21 cellular contexts compared by ENCODE assay signal in the genomic region with DNA sequence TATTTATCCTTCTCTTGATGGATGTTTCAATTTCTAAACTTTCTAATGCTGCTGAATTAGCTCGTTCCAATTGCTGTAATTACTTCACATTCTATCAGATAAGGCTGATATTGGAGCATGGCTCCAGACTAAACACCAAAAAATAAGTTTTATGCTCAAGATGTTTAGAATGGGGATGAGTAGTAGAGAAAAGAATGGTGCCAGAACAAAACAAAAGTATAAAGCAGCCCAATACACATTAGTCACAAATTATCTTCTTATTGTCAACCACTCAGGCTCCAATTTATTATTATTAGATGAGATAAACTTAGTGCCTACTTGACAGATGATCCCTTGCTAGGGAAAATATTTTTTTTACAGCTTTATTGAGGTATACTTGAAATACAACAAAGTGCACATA. TPM values are rescaled to one million over a fixed set of nuclear protein-coding genes. Genes with fewer than 3 reads are reported as not detected.
A peak's percentile ranks its signal among the peaks of the same experiment; 100 is the strongest.
DNase-seq lines count a peak whose midpoint lies in the region; ATAC-seq, FAIRE-seq and TF ChIP-seq lines count a peak whose summit lies in the region.
"Had no signal": no experiment of that assay in that cellular context is flagged by ENCODE, and none has a peak within 500 bp of the region (broad histone marks: within the 10 kb centered on the region; RNA-seq: fewer than 3 reads in every experiment).

No MANE protein-coding gene starts in this region.

- no peaks in the 10 kb centered on the region for H3K27me3 Mint-ChIP-seq in activated naive CD4-positive, alpha-beta T cell treated with anti-CD3 and anti-CD28 coated beads for 36 hours (ENCODE audit: low read depth)
- no peaks in the 10 kb centered on the region for H3K27me3 Mint-ChIP-seq in T-helper 17 cell
- H3K27me3 Mint-ChIP-seq: CD4-positive, alpha-beta memory T cell had no signal

- peaks cover 8 to 50% of the 10 kb centered on the region in 2 donors for H3K36me3 Mint-ChIP-seq in activated naive CD4-positive, alpha-beta T cell treated with anti-CD3 and anti-CD28 coated beads, Interleukin-2, amount 50 U/mL, for 72 hours
- H3K36me3 Mint-ChIP-seq in activated naive CD4-positive, alpha-beta T cell treated with anti-CD3 and anti-CD28 coated beads for 36 hours (ENCODE audit: low read depth): peaks cover 35% of the 10 kb centered on the region
- H3K36me3 Mint-ChIP-seq in T-helper 17 cell (ENCODE audit: low read depth): peaks cover 9% of the 10 kb centered on the region

- H3K9me3 ChIP-seq in T-helper 17 cell (ENCODE audit: control insufficient read depth, low read length, poor library complexity, severe bottlenecking): no peaks in the 10 kb centered on the region

- intact Hi-C loops in activated naive CD4-positive, alpha-beta T cell treated with anti-CD3 and anti-CD28 coated beads for 36 hours (cut with micrococcal nuclease): no loop called here

- no peak for TF ChIP-seq CTCF in fibroblast of the aortic adventitia (IDR thresholded peaks at IDR 0.05; ENCODE audit: insufficient read depth, low read length)

- CTCF ChIA-PET in activated naive CD4-positive, alpha-beta T cell treated with anti-CD3 and anti-CD28 coated beads for 36 hours (lab: Charles Lee): no interaction called here

- no peak for FAIRE-seq in HTR-8/SVneo (lab: Jason Lieb, UNC)
- FAIRE-seq: GM12878, GM19239 had no signal

- peak overlapping the region; percentile 42 to 44 for H3K27ac Mint-ChIP-seq in activated naive CD4-positive, alpha-beta T cell treated with anti-CD3 and anti-CD28 coated beads, Interleukin-2, amount 50 U/mL, for 72 hours
- no peak overlapping the region for H3K27ac Mint-ChIP-seq in activated naive CD4-positive, alpha-beta T cell treated with anti-CD3 and anti-CD28 coated beads for 36 hours
- peak overlapping the region; percentile 16 for H3K27ac Mint-ChIP-seq in T-helper 17 cell
- H3K27ac Mint-ChIP-seq: CD14-positive monocyte; CD4-positive, alpha-beta memory T cell; GM23338 had no signal

- H3K9me3 Mint-ChIP-seq in activated naive CD4-positive, alpha-beta T cell treated with anti-CD3 and anti-CD28 coated beads, Interleukin-2, amount 50 U/mL, for 72 hours: peaks cover 0 to 12% of the 10 kb centered on the region in 2 donors
- H3K9me3 Mint-ChIP-seq in activated naive CD4-positive, alpha-beta T cell treated with anti-CD3 and anti-CD28 coated beads for 36 hours: peaks cover 2% of the 10 kb centered on the region

- H3K4me3 ChIP-seq in fibroblast of the aortic adventitia (ENCODE audit: low read depth, low read length): no peak overlapping the region
- H3K4me3 ChIP-seq: BLaER1, GM12878, GM23338 had no signal

- DNase-seq in activated naive CD4-positive, alpha-beta T cell treated with anti-CD3 and anti-CD28 coated beads, Interleukin-2, amount 50 U/mL, for 72 hours (ENCODE audit: low spot score in 2 of 2): no peak
- no peak for DNase-seq in activated naive CD4-positive, alpha-beta T cell treated with anti-CD3 and anti-CD28 coated beads for 36 hours
- DNase-seq in T-helper 17 cell (no peak), fibroblast of the aortic adventitia (ENCODE audit: low read depth) (peak; percentile 32), HTR-8/SVneo (ENCODE audit: insufficient read length, low spot score) (no peak)
- DNase-seq: 8988T; CD4-positive, alpha-beta memory T cell; DMS153; DMS79 treated with DMSO at 0.1 percent for 48 hours; EL; HCEC 1CT had no signal

- no peak for ATAC-seq in activated naive CD4-positive, alpha-beta T cell treated with anti-CD3 and anti-CD28 coated beads, Interleukin-2, amount 50 U/mL, for 72 hours
- ATAC-seq in T-helper 17 cell: no peak
- ATAC-seq in HG03521 (IDR thresholded peaks at IDR 0.05; ENCODE audit: unreplicated experiment): no peak
- ATAC-seq in HG02973 (IDR thresholded peaks at IDR 0.05; ENCODE audit: unreplicated experiment): no peak
- no peak for ATAC-seq in HG03039 (IDR thresholded peaks at IDR 0.05; ENCODE audit: unreplicated experiment)
- ATAC-seq: GM12878, GM23338 had no signal

- no peak overlapping the region for H3K4me3 Mint-ChIP-seq in activated naive CD4-positive, alpha-beta T cell treated with anti-CD3 and anti-CD28 coated beads for 36 hours
- H3K4me3 Mint-ChIP-seq in T-helper 17 cell: no peak overlapping the region
- H3K4me3 Mint-ChIP-seq: CD14-positive monocyte; CD4-positive, alpha-beta memory T cell; GM23338 had no signal

- H3K4me1 Mint-ChIP-seq in activated naive CD4-positive, alpha-beta T cell treated with anti-CD3 and anti-CD28 coated beads for 36 hours (ENCODE audit: low read depth): peaks cover 8% of the 10 kb centered on the region
- no peaks in the 10 kb centered on the region for H3K4me1 Mint-ChIP-seq in T-helper 17 cell
- H3K4me1 Mint-ChIP-seq: CD14-positive monocyte; CD4-positive, alpha-beta memory T cell; GM23338 had no signal

RNA-seq across cellular contexts. Expression of a gene that starts 21.8 kb away (rescaled TPM):
- 10 to 100 TPM; 36.2 to 50.2 TPM for total RNA-seq in activated naive CD4-positive, alpha-beta T cell treated with anti-CD3 and anti-CD28 coated beads, Interleukin-2, amount 50 U/mL, for 72 hours
- 10 to 100 TPM; 44.5 to 49.2 TPM for total RNA-seq in activated naive CD4-positive, alpha-beta T cell treated with anti-CD3 and anti-CD28 coated beads for 36 hours
- total RNA-seq in T-helper 17 cell (10 to 100 TPM; 19.7 to 21.5 TPM), fibroblast of the aortic adventitia (ENCODE audit: low replicate concordance) (49.3 and 53.5 TPM in 2 replicates)

RNA-seq across cellular contexts. Expression of a gene that starts 25.3 kb away (rescaled TPM):
- under 1 TPM in 1 of 2 donors, not detected in 1; 0.55 TPM for total RNA-seq in activated naive CD4-positive, alpha-beta T cell treated with anti-CD3 and anti-CD28 coated beads, Interleukin-2, amount 50 U/mL, for 72 hours
- total RNA-seq in activated naive CD4-positive, alpha-beta T cell treated with anti-CD3 and anti-CD28 coated beads for 36 hours: not detected
- not detected for total RNA-seq in T-helper 17 cell
- total RNA-seq in fibroblast of the aortic adventitia (ENCODE audit: low replicate concordance): not detected in 2 replicates
- total RNA-seq: A673; CD4-positive, alpha-beta memory T cell; G401; GM12878; GM23338 had no signal

RNA-seq across cellular contexts. Expression of a gene that starts 29.7 kb away (rescaled TPM):
- total RNA-seq in activated naive CD4-positive, alpha-beta T cell treated with anti-CD3 and anti-CD28 coated beads, Interleukin-2, amount 50 U/mL, for 72 hours: 10 to 100 TPM; 11.1 to 12.8 TPM
- total RNA-seq in activated naive CD4-positive, alpha-beta T cell treated with anti-CD3 and anti-CD28 coated beads for 36 hours: 1 to 10 TPM; 4.8 to 5.0 TPM
- total RNA-seq in T-helper 17 cell: 10 to 100 TPM; 13.3 to 20.4 TPM
- total RNA-seq in fibroblast of the aortic adventitia (ENCODE audit: low replicate concordance): 4.4 and 7.0 TPM in 2 replicates

RNA-seq across cellular contexts. Expression of a gene that starts 42.3 kb away (rescaled TPM):
- total RNA-seq in activated naive CD4-positive, alpha-beta T cell treated with anti-CD3 and anti-CD28 coated beads, Interleukin-2, amount 50 U/mL, for 72 hours: 10 to 100 TPM; 37.3 to 48.7 TPM
- total RNA-seq in activated naive CD4-positive, alpha-beta T cell treated with anti-CD3 and anti-CD28 coated beads for 36 hours: 10 to 100 TPM; 18.5 to 21.2 TPM
- total RNA-seq in T-helper 17 cell: 10 to 100 TPM; 48.5 to 73.2 TPM
- 15.4 and 17.7 TPM in 2 replicates for total RNA-seq in fibroblast of the aortic adventitia (ENCODE audit: low replicate concordance)
